8 cellular contexts compared by ENCODE assay signal in genomic region chr15:99485992-99486370, GRCh38.
DNase-seq lines count a peak whose midpoint lies in the region; ATAC-seq and TF ChIP-seq lines count a peak whose summit lies in the region.

No MANE protein-coding gene starts in this region.

- no peaks in the 10 kb centered on the region for H3K9me3 Mint-ChIP-seq in endodermal cell
- peaks cover 13% of the 10 kb centered on the region for H3K9me3 Mint-ChIP-seq in nephron progenitor cell

- H2AFZ ChIP-seq in Karpas-422 (ENCODE audit: low read length), result peak overlapping the region; percentile 61; the same call in 1 of the 2 replicates

- H3K4me3 Mint-ChIP-seq in endodermal cell, result peak overlapping the region; percentile 47
- H3K4me3 Mint-ChIP-seq in nephron progenitor cell, result peak overlapping the region; percentile 78

- H3K27ac ChIP-seq in Karpas-422 (ENCODE audit: low read length), result no peak overlapping the region
- H3K27ac ChIP-seq in endodermal cell (ENCODE audit: low read depth, low read length), result no peak overlapping the region

- H4K20me1 ChIP-seq in Karpas-422 (ENCODE audit: insufficient read depth, low read depth, low read length), result no peaks in the 10 kb centered on the region

- no peaks in the 10 kb centered on the region; the same call in 1 of the 2 replicates for H3K27me3 ChIP-seq in BE2C
- no peaks in the 10 kb centered on the region for H3K27me3 ChIP-seq in Karpas-422 (ENCODE audit: low read length)
- H3K27me3 ChIP-seq in endodermal cell (ENCODE audit: control insufficient read depth, insufficient read depth, low read length, poor library complexity, severe bottlenecking), result no peaks in the 10 kb centered on the region

- no peaks in the 10 kb centered on the region for H3K36me3 ChIP-seq in BE2C
- no peaks in the 10 kb centered on the region for H3K36me3 ChIP-seq in Karpas-422 (ENCODE audit: insufficient read depth, low read length)
- H3K36me3 ChIP-seq in endodermal cell (ENCODE audit: control insufficient read depth, insufficient read depth, low read length), result no peaks in the 10 kb centered on the region

- H3K27me3 Mint-ChIP-seq in endodermal cell (ENCODE audit: insufficient read depth), result peaks cover 12% of the 10 kb centered on the region
- peaks cover 19% of the 10 kb centered on the region for H3K27me3 Mint-ChIP-seq in nephron progenitor cell (ENCODE audit: low read depth, poor library complexity)

- ATAC-seq in HG03159 (IDR thresholded peaks at IDR 0.05; ENCODE audit: unreplicated experiment) (no peak), HG02759 (IDR thresholded peaks at IDR 0.05; ENCODE audit: unreplicated experiment) (no peak), GM21390 (IDR thresholded peaks at IDR 0.05; ENCODE audit: unreplicated experiment) (no peak)

- WGBS in endodermal cell (ENCODE audit: insufficient coverage in 1 of 2, insufficient read length in 1 of 2), 2 experiments, result 46 to 47% methylated on average over 9 of the region's 9 CpGs

- no peaks in the 10 kb centered on the region for H3K9me3 ChIP-seq in BE2C
- no peaks in the 10 kb centered on the region for H3K9me3 ChIP-seq in Karpas-422 (ENCODE audit: low read length)
- no peaks in the 10 kb centered on the region for H3K9me3 ChIP-seq in endodermal cell (ENCODE audit: control insufficient read depth, low read length)

- H3K4me2 ChIP-seq in Karpas-422 (ENCODE audit: low read depth, low read length, poor library complexity, severe bottlenecking), result peak overlapping the region; percentile 65

- H3K4me1 Mint-ChIP-seq in endodermal cell (peaks cover 16% of the 10 kb centered on the region), nephron progenitor cell (peaks cover 22% of the 10 kb centered on the region)

- H3K4me3 ChIP-seq in BE2C (ENCODE audit: low read depth, low read length) (peak overlapping the region; percentile 61), Karpas-422 (ENCODE audit: low read length) (peak overlapping the region; percentile 35; the same call in 1 of the 2 replicates), endodermal cell (ENCODE audit: low read length) (peak overlapping the region; percentile 11)

- no peaks in the 10 kb centered on the region for H3K79me2 ChIP-seq in Karpas-422 (ENCODE audit: low read length)

- no peak overlapping the region for H3K27ac Mint-ChIP-seq in endodermal cell
- H3K27ac Mint-ChIP-seq in nephron progenitor cell, result peak overlapping the region; percentile 82

- H3K9me2 ChIP-seq in Karpas-422 (replicated peaks; ENCODE audit: insufficient read depth, low read length), result no peaks in the 10 kb centered on the region

- no peaks in the 10 kb centered on the region for H3K36me3 Mint-ChIP-seq in endodermal cell (ENCODE audit: low read depth)
- no peaks in the 10 kb centered on the region for H3K36me3 Mint-ChIP-seq in nephron progenitor cell (ENCODE audit: low read depth)

- H3K9ac ChIP-seq in Karpas-422 (ENCODE audit: low read length), result peak overlapping the region; percentile 43
- no peak overlapping the region for H3K9ac ChIP-seq in endodermal cell (ENCODE audit: extremely low read depth, low read length, poor library complexity, severe bottlenecking)

- DNase-seq in BE2C (no peak), Karpas-422 (peak; percentile 42), endodermal cell (no peak), nephron progenitor cell (no peak), GM19240 (ENCODE audit: insufficient read length, low spot score) (no peak)

- no peak for TF ChIP-seq CTCF in BE2C (IDR thresholded peaks at IDR 0.05; ENCODE audit: low read depth, low read length)
- no peak for TF ChIP-seq CTCF in endodermal cell (conservative IDR thresholded peaks at IDR 0.05)
- TF ChIP-seq CTCF in nephron progenitor cell (IDR thresholded peaks at IDR 0.05), result no peak

- H3K4me1 ChIP-seq in BE2C, result no peaks in the 10 kb centered on the region
- H3K4me1 ChIP-seq in Karpas-422 (ENCODE audit: low read length), result peaks cover 27% of the 10 kb centered on the region
- peaks cover 3% of the 10 kb centered on the region for H3K4me1 ChIP-seq in endodermal cell (ENCODE audit: control insufficient read depth, insufficient read depth, low read length)

Comparison
In these comparisons a context has a peak if more than half of its experiments do, and no peak if none do; other contexts are left out.
1. H3K4me3 ChIP-seq: peak in every context shown above with its lines; median percentile 61 in BE2C; 35 in Karpas-422; 11 in endodermal cell.